Comparison of ENCODE assay signal across 8 cellular contexts in genomic region chr12:89350260-89350659, GRCh38. TPM values are rescaled to one million over a fixed set of nuclear protein-coding genes. Genes with fewer than 3 reads are reported as not detected.
DNase-seq lines count a peak whose midpoint lies in the region; ATAC-seq and TF ChIP-seq lines count a peak whose summit lies in the region.

No MANE protein-coding gene starts in this region.

- H3K36me3 Mint-ChIP-seq in activated T-cell treated with anti-CD3 and anti-CD28 coated beads, Interleukin-2, amount 50 U/mL, for 72 hours (ENCODE audit: insufficient read depth in 2 of 2) = peaks cover 29 to 38% of the 10 kb centered on the region in 2 donors

- H3K9me3 Mint-ChIP-seq in activated T-cell treated with anti-CD3 and anti-CD28 coated beads, Interleukin-2, amount 50 U/mL, for 72 hours = no peaks in the 10 kb centered on the region

- no peak for TF ChIP-seq POLR2A in body of pancreas (IDR thresholded peaks at IDR 0.05)

- peak overlapping the region; percentile 97 for H3K4me3 Mint-ChIP-seq in activated T-cell treated with anti-CD3 and anti-CD28 coated beads, Interleukin-2, amount 50 U/mL, for 72 hours

- H3K27me3 ChIP-seq in body of pancreas = no peaks in the 10 kb centered on the region
- no peaks in the 10 kb centered on the region for H3K27me3 ChIP-seq in lower lobe of right lung (ENCODE audit: low read depth)
- no peaks in the 10 kb centered on the region for H3K27me3 ChIP-seq in tibial artery

- H3K36me3 ChIP-seq in body of pancreas (replicated peaks in 1 of 2; ENCODE audit: insufficient read depth in 1 of 2, low read depth in 2 of 2) = no peaks in the 10 kb centered on the region
- peaks cover 35% of the 10 kb centered on the region for H3K36me3 ChIP-seq in lower lobe of right lung
- H3K36me3 ChIP-seq in tibial artery = peaks cover 0 to 9% (median 7%) of the 10 kb centered on the region in 3 donors

- H3K27me3 Mint-ChIP-seq in activated T-cell treated with anti-CD3 and anti-CD28 coated beads, Interleukin-2, amount 50 U/mL, for 72 hours (ENCODE audit: low read depth) = peaks cover 4% of the 10 kb centered on the region

- no peak for ATAC-seq in activated T-cell treated with anti-CD3 and anti-CD28 coated beads, Interleukin-2, amount 50 U/mL, for 72 hours (replicated peaks in 1 of 2)
- ATAC-seq in body of pancreas (no peak), lower lobe of right lung (no peak), GM19351 (IDR thresholded peaks at IDR 0.05; ENCODE audit: unreplicated experiment) (no peak)

- no peak for DNase-seq in activated T-cell treated with anti-CD3 and anti-CD28 coated beads, Interleukin-2, amount 50 U/mL, for 72 hours
- DNase-seq in activated T-cell treated with anti-CD3 and anti-CD28 coated beads for 4 hours = no peak
- DNase-seq in body of pancreas = no peak
- no peak for DNase-seq in lower lobe of right lung
- no peak for DNase-seq in tibial artery
- no peak for DNase-seq in CD1c-positive myeloid dendritic cell (ENCODE audit: extremely low spot score)
- no peak for DNase-seq in stimulated activated CD4-positive, alpha-beta T cell treated with anti-CD3 and anti-CD28 coated beads, Interleukin-1b, Interleukin-23, amount 100 ng/mL, for 48 hours

- TF ChIP-seq CTCF in body of pancreas (IDR thresholded peaks at IDR 0.05) (no peak), lower lobe of right lung (IDR thresholded peaks at IDR 0.05) (no peak), tibial artery (IDR thresholded peaks at IDR 0.05) (no peak)

- peak overlapping the region; percentile 99 to 100 (median 100) for H3K27ac ChIP-seq in body of pancreas
- peak overlapping the region; percentile 99 for H3K27ac ChIP-seq in lower lobe of right lung
- H3K27ac ChIP-seq in tibial artery = peak overlapping the region; percentile 95 to 96

- H3K4me1 ChIP-seq in body of pancreas = peaks cover 47% of the 10 kb centered on the region
- H3K4me1 ChIP-seq in lower lobe of right lung = peaks cover 41% of the 10 kb centered on the region
- peaks cover 0 to 45% (median 16%) of the 10 kb centered on the region in 4 donors for H3K4me1 ChIP-seq in tibial artery

- intact Hi-C loops in body of pancreas (cut with DNase I) (no loop called here), lower lobe of right lung (cut with DNase I) (no loop called here), tibial artery (cut with DNase I; ENCODE audit: low total_unique reads) (loop anchor here (5.0 to 10.0 kb wide), 2 partner anchors 102 to 365 kb away; no protein-coding TSS in a partner anchor)

- H3K4me3 ChIP-seq in body of pancreas (peak overlapping the region; percentile 85 to 87), lower lobe of right lung (peak overlapping the region; percentile 89), tibial artery (peak overlapping the region; percentile 74 to 90)

- WGBS in body of pancreas, 2 donors = 23 to 37% methylated on average over 8 of the region's 8 CpGs

- peak overlapping the region; percentile 96 for H3K27ac Mint-ChIP-seq in activated T-cell treated with anti-CD3 and anti-CD28 coated beads, Interleukin-2, amount 50 U/mL, for 72 hours

- H3K4me1 Mint-ChIP-seq in activated T-cell treated with anti-CD3 and anti-CD28 coated beads, Interleukin-2, amount 50 U/mL, for 72 hours (ENCODE audit: low read depth) = peaks cover 63% of the 10 kb centered on the region

- no peaks in the 10 kb centered on the region for H3K9me3 ChIP-seq in body of pancreas
- no peaks in the 10 kb centered on the region for H3K9me3 ChIP-seq in lower lobe of right lung
- no peaks in the 10 kb centered on the region for H3K9me3 ChIP-seq in tibial artery

RNA-seq across cellular contexts. Expression of gene DUSP6, which starts 2.0 kb away (rescaled TPM):
- total RNA-seq in activated T-cell treated with anti-CD3 and anti-CD28 coated beads, Interleukin-2, amount 50 U/mL, for 72 hours = 100 to 1,000 TPM; 115 to 182 TPM
- 10 to 100 TPM; 21.3 to 49.8 TPM for total RNA-seq in body of pancreas
- 196 TPM for total RNA-seq in lower lobe of right lung
